36 cellular contexts compared by ENCODE assay signal in the genomic region with DNA sequence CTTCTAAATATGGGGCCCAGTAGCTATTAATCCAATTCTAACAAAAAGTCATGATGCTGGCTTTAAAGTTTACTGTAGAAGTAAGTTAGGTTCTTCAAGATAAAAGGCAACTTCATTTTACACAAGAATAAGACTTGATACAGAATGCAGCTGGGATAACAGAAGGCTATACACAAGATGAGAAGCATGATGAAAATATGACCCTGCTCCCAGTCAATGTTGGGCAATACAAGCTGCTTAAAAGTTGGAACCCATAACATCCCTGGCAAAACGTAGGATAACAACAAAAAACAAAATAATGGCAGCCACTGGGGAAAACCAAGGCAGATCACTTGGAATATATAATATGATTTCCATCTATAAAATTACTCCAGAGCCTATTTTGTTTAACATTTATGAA.
"Had no signal": no experiment of that assay in that cellular context is flagged by ENCODE, and none has a peak within 500 bp of the region (broad histone marks: within the 10 kb centered on the region; RNA-seq: fewer than 3 reads in every experiment).

No MANE protein-coding gene starts in this region.

- H3K4me1 Mint-ChIP-seq: activated B cell treated with CpG ODN at 0.5 μM for 24 hours; activated CD4-positive, alpha-beta T cell treated with anti-CD3 and anti-CD28 coated beads, Interleukin-2, amount 10 ng/mL, durations not matched to agents 24 days and 14 days; activated naive CD4-positive, alpha-beta T cell treated with anti-CD3 and anti-CD28 coated beads, Interleukin-2, amount 10 ng/mL, durations not matched to agents 7 days and 5 days; activated naive CD4-positive, alpha-beta T cell treated with anti-CD3 and anti-CD28 coated beads, Interleukin-2, amount 50 U/mL, for 24 hours; activated naive CD8-positive, alpha-beta T cell treated with anti-CD3 and anti-CD28 coated beads, Interleukin-2, amount 10 ng/mL, durations not matched to agents 7 days and 5 days; activated naive CD8-positive, alpha-beta T cell treated with anti-CD3 and anti-CD28 coated beads, Interleukin-2, amount 50 U/mL, for 24 hours; activated T-helper 17 cell treated with anti-CD3 and anti-CD28 coated beads, Interleukin-2, amount 50 U/mL, for 72 hours had no signal

- H3K4me1 ChIP-seq: adrenal gland, body of pancreas, breast epithelium had no signal

- H3K36me3 Mint-ChIP-seq: activated CD4-positive, alpha-beta memory T cell treated with anti-CD3 and anti-CD28 coated beads for 36 hours; activated naive CD4-positive, alpha-beta T cell treated with anti-CD3 and anti-CD28 coated beads, Interleukin-2, amount 10 ng/mL, durations not matched to agents 7 days and 5 days; activated naive CD4-positive, alpha-beta T cell treated with anti-CD3 and anti-CD28 coated beads, Interleukin-2, amount 50 U/mL, for 24 hours; activated naive CD8-positive, alpha-beta T cell; activated naive CD8-positive, alpha-beta T cell treated with anti-CD3 and anti-CD28 coated beads, Interleukin-2, amount 10 ng/mL, durations not matched to agents 7 days and 5 days had no signal

- ATAC-seq: activated CD8-positive, alpha-beta T cell treated with anti-CD3 and anti-CD28 coated beads for 36 hours; activated naive CD8-positive, alpha-beta T cell treated with anti-CD3 and anti-CD28 coated beads, Interleukin-2, amount 50 U/mL, for 24 hours; activated T-cell treated with anti-CD3 and anti-CD28 coated beads, Interleukin-2, amount 50 U/mL, for 4 hours; activated T-cell treated with anti-CD3 and anti-CD28 coated beads, Interleukin-2, amount 50 U/mL, for 72 hours; activated T-helper 17 cell treated with anti-CD3 and anti-CD28 coated beads, Interleukin-2, amount 50 U/mL, for 72 hours; body of pancreas had no signal

- H3K27me3 ChIP-seq: adrenal gland, body of pancreas, brain microvascular endothelial cell, breast epithelium had no signal

- DNase-seq: activated B cell treated with CpG ODN at 0.5 μM for 24 hours; activated CD4-positive, alpha-beta memory T cell treated with anti-CD3 and anti-CD28 coated beads for 36 hours; activated CD4-positive, alpha-beta T cell treated with anti-CD3 and anti-CD28 coated beads for 4 hours; activated CD4-positive, alpha-beta T cell treated with anti-CD3 and anti-CD28 coated beads, Interleukin-2, amount 10 ng/mL, durations not matched to agents 24 days and 14 days; activated CD4-positive, alpha-beta T cell treated with anti-CD3 and anti-CD28 coated beads, Interleukin-2, amount 50 U/mL, for 1 hour; activated CD4-positive, alpha-beta T cell treated with anti-CD3 and anti-CD28 coated beads, Interleukin-2, amount 50 U/mL, for 4 hours; activated CD4-positive, CD25-positive, alpha-beta regulatory T cell treated with anti-CD3 and anti-CD28 coated beads, Interleukin-2, amount 50 U/mL, for 72 hours; activated CD8-positive, alpha-beta memory T cell treated with anti-CD3 and anti-CD28 coated beads, Interleukin-2, amount 50 U/mL, for 4 hours; activated CD8-positive, alpha-beta T cell treated with anti-CD3 and anti-CD28 coated beads for 36 hours; activated effector memory CD4-positive, alpha-beta T cell treated with Interleukin-2 at 50 U/mL for 16 hours; activated gamma-delta T cell; activated naive CD4-positive, alpha-beta T cell treated with anti-CD3 and anti-CD28 coated beads, Interleukin-2, amount 10 ng/mL, durations not matched to agents 7 days and 5 days; activated naive CD4-positive, alpha-beta T cell treated with Interleukin-2 at 50 U/mL for 16 hours; activated naive CD8-positive, alpha-beta T cell treated with anti-CD3 and anti-CD28 coated beads, Interleukin-2, amount 10 ng/mL, durations not matched to agents 7 days and 5 days; activated naive CD8-positive, alpha-beta T cell treated with anti-CD3 and anti-CD28 coated beads, Interleukin-2, amount 50 U/mL, for 24 hours; activated T-cell treated with anti-CD3 and anti-CD28 coated beads for 4 hours; activated T-cell treated with anti-CD3 and anti-CD28 coated beads, Interleukin-2, amount 50 U/mL, for 1 hour; activated T-cell treated with anti-CD3 and anti-CD28 coated beads, Interleukin-2, amount 50 U/mL, for 4 hours; activated T-cell treated with anti-CD3 and anti-CD28 coated beads, Interleukin-2, amount 50 U/mL, for 72 hours; adrenal gland; amniotic stem cell; aorta; body of pancreas; brain microvascular endothelial cell; central memory CD4-positive, alpha-beta T cell; SW 1271; T-helper 1 cell; T-helper 2 cell; T-helper 9 cell had no signal

- H3K27ac Mint-ChIP-seq: activated B cell treated with CpG ODN at 0.5 μM for 24 hours; activated CD4-positive, alpha-beta memory T cell treated with anti-CD3 and anti-CD28 coated beads for 36 hours; activated CD4-positive, alpha-beta T cell treated with anti-CD3 and anti-CD28 coated beads, Interleukin-2, amount 10 ng/mL, durations not matched to agents 24 days and 14 days; activated CD8-positive, alpha-beta T cell treated with anti-CD3 and anti-CD28 coated beads for 36 hours; activated naive CD4-positive, alpha-beta T cell treated with anti-CD3 and anti-CD28 coated beads, Interleukin-2, amount 10 ng/mL, durations not matched to agents 7 days and 5 days; activated naive CD4-positive, alpha-beta T cell treated with anti-CD3 and anti-CD28 coated beads, Interleukin-2, amount 50 U/mL, for 24 hours; activated naive CD8-positive, alpha-beta T cell; activated naive CD8-positive, alpha-beta T cell treated with anti-CD3 and anti-CD28 coated beads, Interleukin-2, amount 10 ng/mL, durations not matched to agents 7 days and 5 days; activated naive CD8-positive, alpha-beta T cell treated with anti-CD3 and anti-CD28 coated beads, Interleukin-2, amount 50 U/mL, for 24 hours; activated T-cell treated with anti-CD3 and anti-CD28 coated beads, Interleukin-2, amount 50 U/mL, for 72 hours; activated T-helper 1 cell treated with anti-CD3 and anti-CD28 coated beads, Interleukin-12 subunit alpha, Interleukin-12 subunit beta, Interleukin-2, Interleukin-4 antibody, amounts not matched to agents 30 ng/mL and 10 ng/mL and 1 ng/mL, durations not matched to agents 14 hours and 24 hours and 36 hours; activated T-helper 17 cell treated with anti-CD3 and anti-CD28 coated beads, Interleukin-2, amount 50 U/mL, for 72 hours; T-helper 1 cell treated with Interleukin-12 subunit alpha and Interleukin-12 subunit beta and Interleukin-4 antibody, amounts not matched to agents 30 μg/mL and 1 μg/mL, for 36 hours; T-helper 2 cell treated with Interferon-gamma antibody and Interleukin-4, amounts not matched to agents 5 μg/mL and 100 μg/mL, for 36 hours had no signal

- H3K27me3 Mint-ChIP-seq: activated B cell treated with CpG ODN at 0.5 μM for 24 hours; activated CD4-positive, alpha-beta T cell treated with anti-CD3 and anti-CD28 coated beads, Interleukin-2, amount 10 ng/mL, durations not matched to agents 24 days and 14 days; activated naive CD4-positive, alpha-beta T cell treated with anti-CD3 and anti-CD28 coated beads, Interleukin-2, amount 10 ng/mL, durations not matched to agents 7 days and 5 days; activated naive CD8-positive, alpha-beta T cell; activated naive CD8-positive, alpha-beta T cell treated with anti-CD3 and anti-CD28 coated beads, Interleukin-2, amount 10 ng/mL, durations not matched to agents 7 days and 5 days; activated naive CD8-positive, alpha-beta T cell treated with anti-CD3 and anti-CD28 coated beads, Interleukin-2, amount 50 U/mL, for 24 hours had no signal

- H3K36me3 ChIP-seq: adrenal gland, brain microvascular endothelial cell, breast epithelium had no signal

- H3K4me3 Mint-ChIP-seq: activated B cell treated with CpG ODN at 0.5 μM for 24 hours; activated CD4-positive, alpha-beta memory T cell treated with anti-CD3 and anti-CD28 coated beads for 36 hours; activated CD4-positive, alpha-beta T cell treated with anti-CD3 and anti-CD28 coated beads, Interleukin-2, amount 10 ng/mL, durations not matched to agents 24 days and 14 days; activated CD8-positive, alpha-beta T cell treated with anti-CD3 and anti-CD28 coated beads for 36 hours; activated naive CD4-positive, alpha-beta T cell treated with anti-CD3 and anti-CD28 coated beads, Interleukin-2, amount 10 ng/mL, durations not matched to agents 7 days and 5 days; activated naive CD4-positive, alpha-beta T cell treated with anti-CD3 and anti-CD28 coated beads, Interleukin-2, amount 50 U/mL, for 24 hours; activated naive CD8-positive, alpha-beta T cell; activated naive CD8-positive, alpha-beta T cell treated with anti-CD3 and anti-CD28 coated beads, Interleukin-2, amount 10 ng/mL, durations not matched to agents 7 days and 5 days; activated naive CD8-positive, alpha-beta T cell treated with anti-CD3 and anti-CD28 coated beads, Interleukin-2, amount 50 U/mL, for 24 hours; activated T-cell treated with anti-CD3 and anti-CD28 coated beads, Interleukin-2, amount 50 U/mL, for 4 hours; activated T-cell treated with anti-CD3 and anti-CD28 coated beads, Interleukin-2, amount 50 U/mL, for 72 hours; activated T-helper 1 cell treated with anti-CD3 and anti-CD28 coated beads, Interleukin-12 subunit alpha, Interleukin-12 subunit beta, Interleukin-2, Interleukin-4 antibody, amounts not matched to agents 30 ng/mL and 10 ng/mL and 1 ng/mL, durations not matched to agents 14 hours and 24 hours and 36 hours; activated T-helper 17 cell treated with anti-CD3 and anti-CD28 coated beads, Interleukin-2, amount 50 U/mL, for 72 hours; T-helper 1 cell treated with Interleukin-12 subunit alpha and Interleukin-12 subunit beta and Interleukin-4 antibody, amounts not matched to agents 30 μg/mL and 1 μg/mL, for 36 hours; T-helper 2 cell treated with Interferon-gamma antibody and Interleukin-4, amounts not matched to agents 5 μg/mL and 100 μg/mL, for 36 hours had no signal

- H3K4me3 ChIP-seq: adrenal gland, body of pancreas, breast epithelium had no signal

- H3K9me3 Mint-ChIP-seq: activated B cell treated with CpG ODN at 0.5 μM for 24 hours; activated CD4-positive, alpha-beta memory T cell treated with anti-CD3 and anti-CD28 coated beads for 36 hours; activated CD4-positive, alpha-beta T cell treated with anti-CD3 and anti-CD28 coated beads, Interleukin-2, amount 10 ng/mL, durations not matched to agents 24 days and 14 days; activated CD8-positive, alpha-beta T cell treated with anti-CD3 and anti-CD28 coated beads for 36 hours; activated naive CD4-positive, alpha-beta T cell treated with anti-CD3 and anti-CD28 coated beads, Interleukin-2, amount 10 ng/mL, durations not matched to agents 7 days and 5 days; activated naive CD4-positive, alpha-beta T cell treated with anti-CD3 and anti-CD28 coated beads, Interleukin-2, amount 50 U/mL, for 24 hours; activated naive CD8-positive, alpha-beta T cell treated with anti-CD3 and anti-CD28 coated beads, Interleukin-2, amount 10 ng/mL, durations not matched to agents 7 days and 5 days; activated naive CD8-positive, alpha-beta T cell treated with anti-CD3 and anti-CD28 coated beads, Interleukin-2, amount 50 U/mL, for 24 hours; activated T-cell treated with anti-CD3 and anti-CD28 coated beads, Interleukin-2, amount 50 U/mL, for 4 hours; activated T-cell treated with anti-CD3 and anti-CD28 coated beads, Interleukin-2, amount 50 U/mL, for 72 hours; activated T-helper 1 cell treated with anti-CD3 and anti-CD28 coated beads, Interleukin-12 subunit alpha, Interleukin-12 subunit beta, Interleukin-2, Interleukin-4 antibody, amounts not matched to agents 30 ng/mL and 10 ng/mL and 1 ng/mL, durations not matched to agents 14 hours and 24 hours and 36 hours; activated T-helper 17 cell treated with anti-CD3 and anti-CD28 coated beads, Interleukin-2, amount 50 U/mL, for 72 hours; T-helper 1 cell treated with Interleukin-12 subunit alpha and Interleukin-12 subunit beta and Interleukin-4 antibody, amounts not matched to agents 30 μg/mL and 1 μg/mL, for 36 hours; T-helper 2 cell treated with Interferon-gamma antibody and Interleukin-4, amounts not matched to agents 5 μg/mL and 100 μg/mL, for 36 hours had no signal

- H3K9me3 ChIP-seq: adrenal gland, body of pancreas, breast epithelium had no signal
